ENCODE assay signal across 12 cellular contexts in genomic region chr3:34312684-34313083, GRCh38.
"Had no signal": no experiment of that assay in that cellular context is flagged by ENCODE, and none has a peak within 500 bp of the region (broad histone marks: within the 10 kb centered on the region; RNA-seq: fewer than 3 reads in every experiment).

No MANE protein-coding gene starts in this region.

- H3K4me2 ChIP-seq: hepatocyte had no signal

- H3K9me3 Mint-ChIP-seq: activated CD4-positive, alpha-beta memory T cell treated with anti-CD3 and anti-CD28 coated beads, Interleukin-2, amount 10 ng/mL, durations not matched to agents 7 days and 5 days had no signal

- H3K9me3 ChIP-seq: testis, uterus had no signal

- ATAC-seq: activated T-cell treated with anti-CD3 and anti-CD28 coated beads, Interleukin-2, amount 50 U/mL, for 72 hours; stimulated activated naive CD8-positive, alpha-beta T cell treated with anti-CD3 and anti-CD28 coated beads, Interleukin-15, Interleukin-2, amounts not matched to agents 100 U/mL and 50 U/mL, for 24 hours had no signal

- H3K4me1 Mint-ChIP-seq: activated CD4-positive, alpha-beta memory T cell treated with anti-CD3 and anti-CD28 coated beads, Interleukin-2, amount 10 ng/mL, durations not matched to agents 7 days and 5 days; activated naive CD8-positive, alpha-beta T cell treated with anti-CD3 and anti-CD28 coated beads, Interleukin-2, amount 10 ng/mL, durations not matched to agents 7 days and 5 days had no signal

- H3K27me3 Mint-ChIP-seq: activated CD4-positive, alpha-beta memory T cell treated with anti-CD3 and anti-CD28 coated beads, Interleukin-2, amount 10 ng/mL, durations not matched to agents 7 days and 5 days had no signal

- H3K36me3 ChIP-seq: uterus had no signal

- H3K27ac Mint-ChIP-seq: activated CD4-positive, alpha-beta memory T cell treated with anti-CD3 and anti-CD28 coated beads, Interleukin-2, amount 10 ng/mL, durations not matched to agents 7 days and 5 days; activated naive CD8-positive, alpha-beta T cell treated with anti-CD3 and anti-CD28 coated beads, Interleukin-2, amount 10 ng/mL, durations not matched to agents 7 days and 5 days; activated T-cell treated with anti-CD3 and anti-CD28 coated beads, Interleukin-2, amount 50 U/mL, for 72 hours had no signal

- H3K27ac ChIP-seq: hepatocyte, testis, uterus had no signal

- H2AFZ ChIP-seq: hepatocyte had no signal

- H3K79me2 ChIP-seq: hepatocyte had no signal

- H3K4me3 ChIP-seq: hepatocyte, testis, uterus had no signal

- H3K36me3 Mint-ChIP-seq: activated naive CD8-positive, alpha-beta T cell treated with anti-CD3 and anti-CD28 coated beads, Interleukin-2, amount 10 ng/mL, durations not matched to agents 7 days and 5 days had no signal

- H3K27me3 ChIP-seq: hepatocyte, testis, uterus had no signal

- H3K4me3 Mint-ChIP-seq: activated CD4-positive, alpha-beta memory T cell treated with anti-CD3 and anti-CD28 coated beads, Interleukin-2, amount 10 ng/mL, durations not matched to agents 7 days and 5 days; activated naive CD8-positive, alpha-beta T cell treated with anti-CD3 and anti-CD28 coated beads, Interleukin-2, amount 10 ng/mL, durations not matched to agents 7 days and 5 days; activated T-cell treated with anti-CD3 and anti-CD28 coated beads, Interleukin-2, amount 50 U/mL, for 72 hours had no signal

- DNase-seq: activated CD4-positive, alpha-beta memory T cell treated with anti-CD3 and anti-CD28 coated beads, Interleukin-2, amount 10 ng/mL, durations not matched to agents 7 days and 5 days; activated CD4-positive, alpha-beta T cell treated with anti-CD3 and anti-CD28 coated beads for 1 hour; activated gamma-delta T cell treated with Interleukin-2 at 50 U/mL for 16 hours; activated naive CD8-positive, alpha-beta T cell treated with anti-CD3 and anti-CD28 coated beads, Interleukin-2, amount 10 ng/mL, durations not matched to agents 7 days and 5 days; activated T-cell treated with anti-CD3 and anti-CD28 coated beads, Interleukin-2, amount 50 U/mL, for 72 hours; dermis blood vessel endothelial cell; erythroblast; stimulated activated CD4-positive, alpha-beta T cell treated with anti-CD3 and anti-CD28 coated beads, Interleukin-12 subunit alpha, Interleukin-12 subunit beta, amount 100 ng/mL, for 4 hours; stimulated activated naive CD8-positive, alpha-beta T cell treated with anti-CD3 and anti-CD28 coated beads, Interleukin-15, Interleukin-2, amounts not matched to agents 100 U/mL and 50 U/mL, for 24 hours; testis; uterus had no signal
